ENCODE assay signal across 24 cellular contexts in genomic region chr11:69615545-69616278, GRCh38. TPM values are rescaled to one million over a fixed set of nuclear protein-coding genes. Genes with fewer than 3 reads are reported as not detected.
A peak's percentile ranks its signal among the peaks of the same experiment; 100 is the strongest.
DNase-seq lines count a peak whose midpoint lies in the region; ATAC-seq, FAIRE-seq and TF ChIP-seq lines count a peak whose summit lies in the region.
"Had no signal": no experiment of that assay in that cellular context is flagged by ENCODE, and none has a peak within 500 bp of the region (broad histone marks: within the 10 kb centered on the region; RNA-seq: fewer than 3 reads in every experiment).

No MANE protein-coding gene starts in this region.

- TF ChIP-seq CTCF in H9 (conservative IDR thresholded peaks at IDR 0.05): no peak; the same call in 2 of the 3 replicates
- peak in 1 of 3 experiments; percentile 5; a peak in 1 of 4 replicates for TF ChIP-seq CTCF in H1 (IDR thresholded peaks at IDR 0.05; ENCODE audit: control extremely low read depth in 1 of 3, insufficient read depth in 1 of 3, low read depth in 1 of 3, low read length in 3 of 3)
- TF ChIP-seq CTCF in liver (IDR thresholded peaks at IDR 0.05; ENCODE audit: low read depth, low read length, missing input control): no peak

- H3K79me2 ChIP-seq in H9 (ENCODE audit: insufficient read depth, low read length): no peaks in the 10 kb centered on the region
- no peaks in the 10 kb centered on the region for H3K79me2 ChIP-seq in H1 (ENCODE audit: control insufficient read depth in 1 of 2, insufficient read depth in 2 of 2, low read length in 2 of 2)

- no peak overlapping the region for H2BK20ac ChIP-seq in H9 (ENCODE audit: low read depth, low read length, poor library complexity, severe bottlenecking)
- H2BK20ac ChIP-seq in H1 (ENCODE audit: low read length): 0 out of 2 replicates have a peak overlapping the region, but pooled peaks have one; percentile 72

- no peak overlapping the region for H2AK5ac ChIP-seq in H9 (ENCODE audit: insufficient read length, low read length)
- no peak overlapping the region for H2AK5ac ChIP-seq in H1 (ENCODE audit: low read depth, low read length)

- H3K4me3 ChIP-seq in H1 (ENCODE audit: extremely low read depth in 1 of 4, insufficient read depth in 2 of 4, low read depth in 3 of 4, low read length in 4 of 4) (no peak overlapping the region), liver (ENCODE audit: low read depth in 1 of 3, low read length in 3 of 3) (no peak overlapping the region)
- H3K4me3 ChIP-seq: A549, SJSA1 had no signal

- H3K14ac ChIP-seq in H9 (ENCODE audit: insufficient read depth, low read length) (peak overlapping the region; percentile 20; the same call in 1 of the 2 replicates), H1 (ENCODE audit: insufficient read length) (no peak overlapping the region)

- H3K36me3 ChIP-seq in H1 (ENCODE audit: control insufficient read depth in 2 of 4, insufficient read depth in 4 of 4, low read length in 3 of 4) (no peaks in the 10 kb centered on the region), liver (ENCODE audit: control insufficient read depth in 4 of 4, insufficient read depth in 3 of 4, low read depth in 1 of 4, low read length in 3 of 4) (no peaks in the 10 kb centered on the region)
- H3K36me3 ChIP-seq: SJSA1 had no signal

- H3K23ac ChIP-seq in H9 (ENCODE audit: insufficient read length, low read depth, low read length) (no peak overlapping the region), H1 (ENCODE audit: insufficient read length) (no peak overlapping the region)

- DNase-seq in H9: no peak
- DNase-seq in H1 (ENCODE audit: low read depth in 1 of 2, low spot score in 2 of 2): no peak
- DNase-seq in T-cell: no peak
- DNase-seq in GOT3 (lab: John Stamatoyannopoulos, UW): no peak
- no peak for DNase-seq in GM19238 (ENCODE audit: insufficient read length, low spot score)
- no peak for DNase-seq in NCI-H446 (lab: John Stamatoyannopoulos, UW)
- DNase-seq: Calu3; CD8-positive, alpha-beta memory T cell; DND-41; HCEC 1CT; Karpas-422; NCI-H1417 treated with DMSO at 0.1 percent for 48 hours; NCI-H1694 treated with DMSO at 0.1 percent for 48 hours; NCI-H2081; Right ventricle myocardium superior; RPMI8226; T-helper 1 cell had no signal

- H3K4me2 ChIP-seq in H9 (ENCODE audit: insufficient read depth, insufficient read length, low read length) (no peak overlapping the region), H1 (ENCODE audit: insufficient read depth in 1 of 2, low read depth in 2 of 2, low read length in 2 of 2) (no peak overlapping the region)
- H3K4me2 ChIP-seq: A549 had no signal

- H3K9me3 ChIP-seq in H9 (ENCODE audit: control insufficient read depth, low read depth, low read length) (no peaks in the 10 kb centered on the region), H1 (ENCODE audit: insufficient read depth in 2 of 2, low read depth in 1 of 2, low read length in 1 of 2) (no peaks in the 10 kb centered on the region), liver (ENCODE audit: control insufficient read depth in 4 of 4, low read length in 3 of 4) (no peaks in the 10 kb centered on the region)
- H3K9me3 ChIP-seq: A549, SJSA1 had no signal

- no peak overlapping the region for H2AFZ ChIP-seq in H9 (ENCODE audit: low read length)
- H2AFZ ChIP-seq in H1 (ENCODE audit: low read length): no peak overlapping the region

- TF ChIP-seq RAD21 in H1 (IDR thresholded peaks at IDR 0.05 in 1 of 2, conservative IDR thresholded peaks at IDR 0.05 in 1 of 2; ENCODE audit: low read depth in 2 of 2, low read length in 2 of 2) (no peak; a peak in 1 of 4 replicates), liver (IDR thresholded peaks at IDR 0.05) (no peak)

- no peak for FAIRE-seq in H1 (lab: Jason Lieb, UNC)
- FAIRE-seq: A549, GM12892, GM19239 had no signal

- H2BK12ac ChIP-seq in H9 (ENCODE audit: insufficient read length, low read depth, low read length) (no peak overlapping the region), H1 (ENCODE audit: low read depth, low read length) (peak overlapping the region; percentile 27; the same call in 1 of the 2 replicates)

- no peak overlapping the region for H2BK5ac ChIP-seq in H9 (ENCODE audit: insufficient read length, low read length)
- no peak overlapping the region; the same call in 1 of the 2 replicates for H2BK5ac ChIP-seq in H1 (ENCODE audit: low read depth, low read length)

- CTCF ChIA-PET in H1 (lab: Charles Lee; ENCODE audit: partially characterized antibody) (interaction anchor here (1.3 kb wide), 1 partner anchor 18 kb away, joined by 4 read pairs; no protein-coding TSS in a partner anchor), T-cell (lab: Charles Lee) (no interaction called here)

- H3K9ac ChIP-seq in H9 (ENCODE audit: extremely low read depth, insufficient read length, low read length) (no peak overlapping the region), H1 (replicated peaks in 1 of 4; ENCODE audit: extremely low read depth in 1 of 4, low read depth in 3 of 4, low read length in 3 of 4) (no peak overlapping the region), liver (ENCODE audit: low read depth in 1 of 2, low read length in 2 of 2) (no peak overlapping the region)

- no peak for ATAC-seq in T-cell (replicated peaks in 1 of 4)
- ATAC-seq: A549 had no signal

- H3K27ac Mint-ChIP-seq in H9 (no peak overlapping the region), T-cell (no peak overlapping the region)
- H3K27ac Mint-ChIP-seq: B cell; CD8-positive, alpha-beta memory T cell had no signal

- H4K8ac ChIP-seq in H9 (replicated peaks; ENCODE audit: insufficient read length, low read depth, low read length) (no peak overlapping the region), H1 (ENCODE audit: extremely low read depth, insufficient read depth, low read length) (peak overlapping the region; percentile 69)

- H3K27me3 ChIP-seq in H9 (ENCODE audit: insufficient read depth, low read length): no peaks in the 10 kb centered on the region
- H3K27me3 ChIP-seq in H1 (replicated peaks in 1 of 4; ENCODE audit: control insufficient read depth in 3 of 4, extremely low read depth in 1 of 4, insufficient read depth in 3 of 4, low read length in 3 of 4): no peaks in the 10 kb centered on the region
- no peaks in the 10 kb centered on the region for H3K27me3 ChIP-seq in liver (ENCODE audit: control insufficient read depth in 4 of 4, insufficient read depth in 4 of 4, low read length in 3 of 4)
- H3K27me3 ChIP-seq: SJSA1 had no signal

- H3K79me1 ChIP-seq in H9 (ENCODE audit: insufficient read depth, low read depth, low read length, poor library complexity, severe bottlenecking): no peaks in the 10 kb centered on the region
- H3K79me1 ChIP-seq in H1 (ENCODE audit: low read depth, low read length): no peaks in the 10 kb centered on the region

- no peaks in the 10 kb centered on the region for H3K23me2 ChIP-seq in H9 (ENCODE audit: insufficient read length, low read depth, low read length, poor library complexity, severe bottlenecking)
- no peaks in the 10 kb centered on the region for H3K23me2 ChIP-seq in H1 (ENCODE audit: low read depth, low read length)

- H3K4ac ChIP-seq in H9 (ENCODE audit: low read depth, low read length) (no peak overlapping the region), H1 (replicated peaks; ENCODE audit: insufficient read length, low read depth, low read length) (no peak overlapping the region)

- H3K36me3 Mint-ChIP-seq in H9 (ENCODE audit: insufficient read depth in 1 of 3, low read depth in 3 of 3) (peaks cover 0 to 2% (median 0%) of the 10 kb centered on the region in 3 experiments; a peak in 1 of 7 replicates), T-cell (no peaks in the 10 kb centered on the region)
- H3K36me3 Mint-ChIP-seq: CD8-positive, alpha-beta memory T cell had no signal

- no peaks in the 10 kb centered on the region; the same call in 1 of the 2 replicates for H3K4me1 ChIP-seq in H9 (ENCODE audit: insufficient read depth, low read length)
- H3K4me1 ChIP-seq in H1 (replicated peaks in 1 of 4; ENCODE audit: control insufficient read depth in 3 of 4, insufficient read depth in 4 of 4, low read length in 3 of 4): peaks cover 0 to 10% (median 2%) of the 10 kb centered on the region in 4 experiments; a peak in 3 of 7 replicates
- no peaks in the 10 kb centered on the region for H3K4me1 ChIP-seq in liver (ENCODE audit: control insufficient read depth in 4 of 4, insufficient read depth in 4 of 4, low read length in 3 of 4)
- H3K4me1 ChIP-seq: A549, SJSA1 had no signal

- H3K9me3 Mint-ChIP-seq in H9 (peaks cover 1 to 5% of the 10 kb centered on the region in 2 experiments; a peak in 3 of 5 replicates), T-cell (no peaks in the 10 kb centered on the region)
- H3K9me3 Mint-ChIP-seq: CD8-positive, alpha-beta memory T cell had no signal

- H3K4me1 Mint-ChIP-seq in H9: peaks cover 20 to 24% of the 10 kb centered on the region in 2 experiments
- H3K4me1 Mint-ChIP-seq in T-cell: no peaks in the 10 kb centered on the region
- H3K4me1 Mint-ChIP-seq: B cell; CD8-positive, alpha-beta memory T cell had no signal

- H2BK15ac ChIP-seq in H9 (ENCODE audit: low read depth, low read length) (no peak overlapping the region), H1 (ENCODE audit: low read length) (peak overlapping the region; percentile 88; the same call in 1 of the 2 replicates)

- TF ChIP-seq POLR2A in H1 (IDR thresholded peaks at IDR 0.05; ENCODE audit: control extremely low read depth in 1 of 2, low read depth in 2 of 2, low read length in 2 of 2): no peak

- H4K91ac ChIP-seq in H9 (ENCODE audit: insufficient read length, low read depth, low read length): no peak overlapping the region
- no peak overlapping the region for H4K91ac ChIP-seq in H1 (replicated peaks; ENCODE audit: insufficient read length, low read length)

- H3K56ac ChIP-seq in H9 (ENCODE audit: insufficient read length, low read depth, low read length) (no peak overlapping the region), H1 (replicated peaks; ENCODE audit: insufficient read length, low read depth, low read length) (no peak overlapping the region)

- no peak for TF ChIP-seq EP300 in H1 (IDR thresholded peaks at IDR 0.05; ENCODE audit: borderline replicate concordance in 1 of 2, low read depth in 2 of 2, low read length in 2 of 2)

- H3K4me3 Mint-ChIP-seq in H9: no peak overlapping the region
- no peak overlapping the region for H3K4me3 Mint-ChIP-seq in T-cell
- H3K4me3 Mint-ChIP-seq: B cell; CD8-positive, alpha-beta memory T cell had no signal

- H3K27ac ChIP-seq in H9 (ENCODE audit: insufficient read length, low read depth, low read length): no peak overlapping the region
- no peak overlapping the region for H3K27ac ChIP-seq in H1 (ENCODE audit: low read depth, low read length)
- H3K27ac ChIP-seq in liver (ENCODE audit: low read depth in 1 of 2, low read length in 2 of 2): no peak overlapping the region
- H3K27ac ChIP-seq: A549, C4-2B, SJSA1 had no signal

- no peak overlapping the region for H3T11ph ChIP-seq in H9 (ENCODE audit: low read length)

- H4K5ac ChIP-seq in H9 (ENCODE audit: insufficient read length, low read depth, low read length): no peak overlapping the region
- no peak overlapping the region for H4K5ac ChIP-seq in H1 (ENCODE audit: insufficient read length, low read depth, low read length)

- H3K27me3 Mint-ChIP-seq in H9 (ENCODE audit: low read depth) (peaks cover 6% of the 10 kb centered on the region), T-cell (peaks cover 25 to 37% of the 10 kb centered on the region in 2 donors)

- no peak overlapping the region for H3K18ac ChIP-seq in H9 (ENCODE audit: insufficient read length, low read depth, low read length)
- no peak overlapping the region; the same call in 1 of the 2 replicates for H3K18ac ChIP-seq in H1 (ENCODE audit: extremely low read depth, low read length)

- POLR2A ChIA-PET in H1 (lab: Charles Lee; ENCODE audit: partially characterized antibody): interaction anchor here (1.0 to 1.4 kb wide), 2 partner anchors 23 to 75 kb away, joined by 3 to 5 read pairs; no protein-coding TSS in a partner anchor
- POLR2A ChIA-PET in T-cell (lab: Charles Lee): no interaction called here

- WGBS in H9 (ENCODE audit: extremely low coverage, insufficient read length, low lambda C conversion rate): no CpG with 5 or more reads among the region's 16 CpGs
- 93% methylated on average over 16 of the region's 16 CpGs; no CpG with 5 or more reads in 1 of the 2 experiments for WGBS in H1 (ENCODE audit: extremely low coverage in 1 of 2, insufficient coverage in 1 of 2, insufficient read length in 1 of 2, insufficient replicate concordance in 2 of 2, low coverage in 1 of 2, low lambda C conversion rate in 2 of 2, missing lambda C conversion rate in 1 of 2), 2 experiments
- WGBS in liver: 85% methylated on average over 16 of the region's 16 CpGs

- H2BK120ac ChIP-seq in H9 (ENCODE audit: low read depth, low read length, poor library complexity, severe bottlenecking): no peak overlapping the region
- no peak overlapping the region for H2BK120ac ChIP-seq in H1 (replicated peaks; ENCODE audit: low read depth, low read length)

- H4K20me1 ChIP-seq in H9 (ENCODE audit: control insufficient read depth, insufficient read depth, insufficient read length) (no peaks in the 10 kb centered on the region), H1 (replicated peaks in 1 of 2; ENCODE audit: control insufficient read depth in 1 of 2, insufficient read depth in 2 of 2, low read length in 2 of 2) (no peaks in the 10 kb centered on the region)

RNA-seq across cellular contexts. Expression of gene CCND1, which starts 25.2 kb away (rescaled TPM):
- total RNA-seq in H9 (2021) (372 and 399 TPM in 2 replicates), liver (10 to 100 TPM; 35.5 to 71.1 TPM), T-cell (1 to 10 TPM; 1.0 to 4.2 (median 2.8) TPM)
- 170 and 172 TPM in 2 replicates for total RNA-seq in H1 (2021; fragmentation: NEBNext Ultra II Directional; extraction: Animal tissue kit (Norgen Biotek cat#: 25700))
- polyA plus RNA-seq in H1 (2011; rRNA removed) (64.5 and 156 TPM in 2 replicates), liver (100 to 1,000 TPM in 1 of 2 donors, 10 to 100 TPM in 1; 28.9 to 100 TPM)
- 94.6 TPM for polyA plus RNA-seq in H1 (2011; cell fraction: cytosol; rRNA removed)
- polyA plus RNA-seq in H1 (2011; cell fraction: nucleus; rRNA removed): 177 TPM
- polyA plus RNA-seq in H1 (2012, experiment 1 of 2): 76.2 to 117 TPM (median 80.8 TPM) in 4 replicates
- 26.6 TPM for polyA plus RNA-seq in H1 (2012, experiment 2 of 2)
- polyA plus RNA-seq in H1 (2013, experiment 1 of 2): 53.6 TPM
- 50.3 TPM for polyA plus RNA-seq in H1 (2013, experiment 2 of 2)
- polyA minus RNA-seq in H1 (2011; rRNA and poly(A)+ RNA removed): 93.0 and 124 TPM in 2 replicates
- polyA minus RNA-seq in H1 (2011; cell fraction: cytosol; rRNA and poly(A)+ RNA removed): 168 TPM
- 217 TPM for polyA minus RNA-seq in H1 (2011; cell fraction: nucleus; rRNA and poly(A)+ RNA removed)

RNA-seq across cellular contexts. Expression of gene LTO1, which starts 59.4 kb away (rescaled TPM):
- total RNA-seq in H9 (2021) (25.3 and 26.2 TPM in 2 replicates), liver (10 to 100 TPM in 1 of 2 donors, 1 to 10 TPM in 1; 8.3 to 12.3 TPM), T-cell (10 to 100 TPM; 31.8 to 64.2 (median 57.4) TPM)
- total RNA-seq in H1 (2021; fragmentation: NEBNext Ultra II Directional; extraction: Animal tissue kit (Norgen Biotek cat#: 25700)): 21.0 and 21.3 TPM in 2 replicates
- polyA plus RNA-seq in H1 (2011; rRNA removed) (15.4 and 25.5 TPM in 2 replicates), liver (1 to 10 TPM; 4.9 to 6.4 TPM)
- 23.2 TPM for polyA plus RNA-seq in H1 (2011; cell fraction: cytosol; rRNA removed)
- polyA plus RNA-seq in H1 (2011; cell fraction: nucleus; rRNA removed): 27.7 TPM
- 14.4 to 21.4 TPM (median 16.7 TPM) in 4 replicates for polyA plus RNA-seq in H1 (2012, experiment 1 of 2)
- polyA plus RNA-seq in H1 (2012, experiment 2 of 2): 8.5 TPM
- polyA plus RNA-seq in H1 (2013, experiment 1 of 2): 13.6 TPM
- 12.2 TPM for polyA plus RNA-seq in H1 (2013, experiment 2 of 2)
- polyA minus RNA-seq in H1 (2011; rRNA and poly(A)+ RNA removed): 7.5 and 11.1 TPM in 2 replicates
- polyA minus RNA-seq in H1 (2011; cell fraction: cytosol; rRNA and poly(A)+ RNA removed): 5.7 TPM
- polyA minus RNA-seq in H1 (2011; cell fraction: nucleus; rRNA and poly(A)+ RNA removed): 18.6 TPM

Comparison
In these comparisons a context has a peak if more than half of its experiments do, and no peak if none do; other contexts are left out.
1. RNA of gene CCND1, which starts 25.2 kb away (total RNA-seq): 372 to 399 TPM in H9, 170 to 172 TPM in H1 and 35.5 to 71.1 TPM in liver; 1.0 to 4.2 TPM in T-cell; every median in the first group is over 4 times any median in the second.